ENCODE assay signal across 33 cellular contexts in genomic region chr11:66912361-66912760, GRCh38. TPM values are rescaled to one million over a fixed set of nuclear protein-coding genes. Genes with fewer than 3 reads are reported as not detected.
DNase-seq lines count a peak whose midpoint lies in the region; ATAC-seq, FAIRE-seq and TF ChIP-seq lines count a peak whose summit lies in the region.
"Had no signal": no experiment of that assay in that cellular context is flagged by ENCODE, and none has a peak within 500 bp of the region (broad histone marks: within the 10 kb centered on the region; RNA-seq: fewer than 3 reads in every experiment).

No MANE protein-coding gene starts in this region.

- H3K36me3 Mint-ChIP-seq in nephron progenitor cell (ENCODE audit: low read depth), result peaks cover 5% of the 10 kb centered on the region
- H3K36me3 Mint-ChIP-seq: CD4-positive, alpha-beta memory T cell; natural killer cell treated with Interleukin-12 subunit alpha and Interleukin-12 subunit beta and Interleukin-15 and Interleukin-18, amount 100 ng/mL, for 72 hours had no signal

- no peaks in the 10 kb centered on the region for H3K9me1 ChIP-seq in endothelial cell of umbilical vein (replicated peaks; ENCODE audit: control insufficient read depth, extremely low read depth, insufficient read depth, low read length)

- no peak for TF ChIP-seq POLR2A in endothelial cell of umbilical vein (IDR thresholded peaks at IDR 0.05; ENCODE audit: low read depth, low read length)
- TF ChIP-seq POLR2A in GM12891 (IDR thresholded peaks at IDR 0.05; ENCODE audit: low read depth, low read length), result no peak
- TF ChIP-seq POLR2A in body of pancreas (IDR thresholded peaks at IDR 0.05), result no peak

- no peak overlapping the region for H3K4me3 Mint-ChIP-seq in nephron progenitor cell
- H3K4me3 Mint-ChIP-seq: activated naive CD8-positive, alpha-beta T cell; CD4-positive, alpha-beta memory T cell; natural killer cell treated with Interleukin-12 subunit alpha and Interleukin-12 subunit beta and Interleukin-15 and Interleukin-18, amount 100 ng/mL, for 72 hours; stimulated activated naive CD8-positive, alpha-beta T cell treated with anti-CD3 and anti-CD28 coated beads, Interleukin-15, Interleukin-2, amounts not matched to agents 100 ng/mL and 50 ng/mL, for 24 hours had no signal

- peak overlapping the region; percentile 11; the same call in 1 of the 2 replicates for H3K9ac ChIP-seq in ES-I3 (ENCODE audit: low read depth, low read length)
- H3K9ac ChIP-seq in endothelial cell of umbilical vein (replicated peaks; ENCODE audit: extremely low read depth, insufficient read depth, low read length), result no peak overlapping the region
- H3K9ac ChIP-seq: parathyroid adenoma had no signal

- no peaks in the 10 kb centered on the region for H3K27me3 ChIP-seq in endothelial cell of umbilical vein (ENCODE audit: control insufficient read depth in 2 of 2, insufficient read depth in 2 of 2, low read length in 2 of 2)
- no peaks in the 10 kb centered on the region for H3K27me3 ChIP-seq in body of pancreas
- H3K27me3 ChIP-seq in SJCRH30, result no peaks in the 10 kb centered on the region
- H3K27me3 ChIP-seq: esophagus squamous epithelium, foreskin keratinocyte, heart left ventricle, right atrium auricular region, SJSA1, thyroid gland had no signal

- ATAC-seq in HG03432 (IDR thresholded peaks at IDR 0.05; ENCODE audit: unreplicated experiment), result no peak
- no peak for ATAC-seq in body of pancreas
- ATAC-seq: A549; foreskin keratinocyte; heart left ventricle; lower lobe of right lung; mucosa of descending colon; natural killer cell treated with Interleukin-12 subunit alpha and Interleukin-12 subunit beta and Interleukin-15 and Interleukin-18, amount 100 ng/mL, for 72 hours had no signal

- no peaks in the 10 kb centered on the region for H3K79me2 ChIP-seq in endothelial cell of umbilical vein (ENCODE audit: control insufficient read depth, insufficient read depth, low read length)

- H3K36me3 ChIP-seq in ES-I3 (ENCODE audit: insufficient read depth, low read length) (no peaks in the 10 kb centered on the region), endothelial cell of umbilical vein (ENCODE audit: control insufficient read depth in 2 of 2, extremely low read depth in 1 of 2, insufficient read depth in 2 of 2, low read length in 2 of 2) (no peaks in the 10 kb centered on the region), body of pancreas (replicated peaks in 1 of 2; ENCODE audit: insufficient read depth in 1 of 2, low read depth in 2 of 2) (no peaks in the 10 kb centered on the region), SJCRH30 (no peaks in the 10 kb centered on the region)
- H3K36me3 ChIP-seq: esophagus squamous epithelium, heart left ventricle, lower lobe of right lung, right atrium auricular region, SJSA1, thyroid gland had no signal

- peak overlapping the region; percentile 17 for H2AFZ ChIP-seq in endothelial cell of umbilical vein (ENCODE audit: low read depth, low read length)
- H2AFZ ChIP-seq: parathyroid adenoma had no signal

- no TSS peak for BruUV-seq in endothelial cell of umbilical vein (replicated peaks; lab: Mats Ljungman, UMichigan)

- no peaks in the 10 kb centered on the region for H4K20me1 ChIP-seq in endothelial cell of umbilical vein (replicated peaks; ENCODE audit: control insufficient read depth, extremely low read depth, insufficient read depth, low read length)

- peaks cover 16% of the 10 kb centered on the region for H3K4me1 ChIP-seq in ES-I3 (ENCODE audit: insufficient read depth, low read length)
- peaks cover 5% of the 10 kb centered on the region for H3K4me1 ChIP-seq in endothelial cell of umbilical vein (ENCODE audit: control insufficient read depth, extremely low read depth, insufficient read depth, low read length)
- peaks cover 2% of the 10 kb centered on the region for H3K4me1 ChIP-seq in body of pancreas
- H3K4me1 ChIP-seq in SJCRH30, result no peaks in the 10 kb centered on the region
- H3K4me1 ChIP-seq: foreskin keratinocyte, lower lobe of right lung, parathyroid adenoma, right atrium auricular region, thyroid gland had no signal

- intact Hi-C loops in endothelial cell of umbilical vein (cut with micrococcal nuclease) (no loop called here), body of pancreas (cut with DNase I) (no loop called here)

- POLR2A ChIA-PET in endothelial cell of umbilical vein (lab: Charles Lee), result no interaction called here

- dilution Hi-C loops in endothelial cell of umbilical vein (cut with MboI; ENCODE audit: extremely low pct_ligation_motif_present, low sequenced_read_pairs), result no loop called here

- H3K27ac Mint-ChIP-seq in nephron progenitor cell, result peak overlapping the region; percentile 95
- H3K27ac Mint-ChIP-seq: activated naive CD8-positive, alpha-beta T cell; CD4-positive, alpha-beta memory T cell; natural killer cell treated with Interleukin-12 subunit alpha and Interleukin-12 subunit beta and Interleukin-15 and Interleukin-18, amount 100 ng/mL, for 72 hours; stimulated activated naive CD8-positive, alpha-beta T cell treated with anti-CD3 and anti-CD28 coated beads, Interleukin-15, Interleukin-2, amounts not matched to agents 100 ng/mL and 50 ng/mL, for 24 hours had no signal

- DNase-seq in endothelial cell of umbilical vein (ENCODE audit: low read depth, low spot score), result peak; percentile 19
- DNase-seq in nephron progenitor cell, result no peak
- no peak for DNase-seq in GM12891 (ENCODE audit: insufficient read length, low spot score)
- no peak for DNase-seq in body of pancreas
- DNase-seq in SJCRH30, result no peak
- DNase-seq: activated CD4-positive, alpha-beta T cell treated with anti-CD3 and anti-CD28 coated beads for 48 hours; activated CD8-positive, alpha-beta memory T cell treated with anti-CD3 and anti-CD28 coated beads for 24 hours; activated T-cell treated with anti-CD3 and anti-CD28 coated beads for 4 hours; CD4-positive, alpha-beta memory T cell; esophagus squamous epithelium; foreskin keratinocyte; heart left ventricle; Karpas-422; kidney glomerular epithelial cell; lower lobe of right lung; mucosa of descending colon; NCI-H146; T1000; thyroid gland had no signal

- CTCF ChIA-PET in endothelial cell of umbilical vein (lab: Charles Lee), result interaction anchor here (0.8 to 0.9 kb wide), 2 partner anchors 11 to 29 kb away, joined by 3 read pairs; no protein-coding TSS in a partner anchor

- WGBS in body of pancreas, 2 donors, result 90 to 97% methylated on average over 7 of the region's 7 CpGs

- H3K27me3 Mint-ChIP-seq in nephron progenitor cell (ENCODE audit: low read depth, poor library complexity), result peaks cover 7% of the 10 kb centered on the region
- H3K27me3 Mint-ChIP-seq: activated naive CD8-positive, alpha-beta T cell; CD4-positive, alpha-beta memory T cell; natural killer cell treated with Interleukin-12 subunit alpha and Interleukin-12 subunit beta and Interleukin-15 and Interleukin-18, amount 100 ng/mL, for 72 hours; stimulated activated naive CD8-positive, alpha-beta T cell treated with anti-CD3 and anti-CD28 coated beads, Interleukin-15, Interleukin-2, amounts not matched to agents 100 ng/mL and 50 ng/mL, for 24 hours had no signal

- H3K9me3 ChIP-seq in ES-I3 (ENCODE audit: control insufficient read depth, insufficient read depth, low read length) (no peaks in the 10 kb centered on the region), endothelial cell of umbilical vein (replicated peaks; ENCODE audit: control insufficient read depth, insufficient read depth, low read length) (no peaks in the 10 kb centered on the region), body of pancreas (no peaks in the 10 kb centered on the region), SJCRH30 (replicated peaks) (no peaks in the 10 kb centered on the region)
- H3K9me3 ChIP-seq: A549, esophagus squamous epithelium, heart left ventricle, lower lobe of right lung, mucosa of descending colon, right atrium auricular region, SJSA1, thyroid gland had no signal

- H3K4me1 Mint-ChIP-seq in nephron progenitor cell, result peaks cover 80% of the 10 kb centered on the region
- H3K4me1 Mint-ChIP-seq: CD4-positive, alpha-beta memory T cell had no signal

- peak overlapping the region; percentile 96 for H3K27ac ChIP-seq in angular gyrus (ENCODE audit: low read depth, low read length)
- no peak overlapping the region for H3K27ac ChIP-seq in endothelial cell of umbilical vein (ENCODE audit: insufficient read depth, low read depth, low read length)
- H3K27ac ChIP-seq in body of pancreas, result no peak overlapping the region
- H3K27ac ChIP-seq in SJCRH30, result no peak overlapping the region
- H3K27ac ChIP-seq: foreskin keratinocyte, heart left ventricle, lower lobe of right lung, parathyroid adenoma, right atrium auricular region, SJSA1, thyroid gland, VCaP had no signal

- no peak overlapping the region for H3K4me2 ChIP-seq in endothelial cell of umbilical vein (ENCODE audit: insufficient read depth, low read length)
- H3K4me2 ChIP-seq: A549, smooth muscle cell had no signal

- no peaks in the 10 kb centered on the region for H3K9me3 Mint-ChIP-seq in nephron progenitor cell
- H3K9me3 Mint-ChIP-seq: CD4-positive, alpha-beta memory T cell; natural killer cell treated with Interleukin-12 subunit alpha and Interleukin-12 subunit beta and Interleukin-15 and Interleukin-18, amount 100 ng/mL, for 72 hours; stimulated activated naive CD8-positive, alpha-beta T cell treated with anti-CD3 and anti-CD28 coated beads, Interleukin-15, Interleukin-2, amounts not matched to agents 100 ng/mL and 50 ng/mL, for 24 hours had no signal

- FAIRE-seq in endothelial cell of umbilical vein (lab: Jason Lieb, UNC) (no peak), GM12891 (lab: Jason Lieb, UNC) (no peak)
- FAIRE-seq: A549, endometrium, H54 had no signal

- no peak overlapping the region for H3K4me3 ChIP-seq in endothelial cell of umbilical vein (replicated peaks in 1 of 3; ENCODE audit: insufficient read depth in 1 of 3, low read depth in 1 of 3, low read length in 3 of 3)
- H3K4me3 ChIP-seq in body of pancreas, result no peak overlapping the region
- H3K4me3 ChIP-seq in SJCRH30, result no peak overlapping the region
- H3K4me3 ChIP-seq: A549, esophagus squamous epithelium, heart left ventricle, lower lobe of right lung, mucosa of descending colon, right atrium auricular region, SJSA1, smooth muscle cell, thyroid gland had no signal

- no peak for TF ChIP-seq CTCF in endothelial cell of umbilical vein (IDR thresholded peaks at IDR 0.05; ENCODE audit: extremely low read depth in 1 of 2, insufficient read depth in 1 of 2, low read depth in 1 of 2, low read length in 2 of 2)
- no peak for TF ChIP-seq CTCF in nephron progenitor cell (IDR thresholded peaks at IDR 0.05)
- TF ChIP-seq CTCF in body of pancreas (IDR thresholded peaks at IDR 0.05), result no peak

RNA-seq across cellular contexts. Expression of gene PC, which starts 45.8 kb away (rescaled TPM):
- total RNA-seq in endothelial cell of umbilical vein (15.6 and 17.5 TPM in 2 replicates), body of pancreas (10 to 100 TPM; 12.2 to 81.7 TPM)
- polyA plus RNA-seq in endothelial cell of umbilical vein, result 5.5 and 5.8 TPM in 2 replicates
- 3.9 and 4.1 TPM in 2 replicates for polyA plus RNA-seq in endothelial cell of umbilical vein (2011; cell fraction: cytosol; rRNA removed)
- polyA plus RNA-seq in endothelial cell of umbilical vein (2011; cell fraction: nucleus; rRNA removed), result 10.9 and 13.8 TPM in 2 replicates
- polyA plus RNA-seq in endothelial cell of umbilical vein (2012), result 5.4 and 10.6 TPM in 2 replicates
- polyA minus RNA-seq in endothelial cell of umbilical vein, result 4.7 and 5.9 TPM in 2 replicates
- 50.3 TPM for polyA minus RNA-seq in endothelial cell of umbilical vein (2011; cell fraction: cytosol; rRNA and poly(A)+ RNA removed)
- 5.0 and 5.5 TPM in 2 replicates for polyA minus RNA-seq in endothelial cell of umbilical vein (2011; cell fraction: nucleus; rRNA and poly(A)+ RNA removed)
- 5.2 TPM for polyA plus RNA-seq in GM12891 (2012; ENCODE audit: low read depth, missing spikeins)
- total RNA-seq in SJCRH30 (2014; rRNA removed; shearing (Covaris generic)), result 19.9 and 22.9 TPM in 2 replicates

RNA-seq across cellular contexts. Expression of gene LRFN4, which starts 55.5 kb away (rescaled TPM):
- 36.7 and 37.4 TPM in 2 replicates for total RNA-seq in endothelial cell of umbilical vein
- polyA plus RNA-seq in endothelial cell of umbilical vein, result 22.3 and 38.3 TPM in 2 replicates
- polyA plus RNA-seq in endothelial cell of umbilical vein (2011; cell fraction: cytosol; rRNA removed), result 9.2 and 14.6 TPM in 2 replicates
- 17.3 and 19.5 TPM in 2 replicates for polyA plus RNA-seq in endothelial cell of umbilical vein (2011; cell fraction: nucleus; rRNA removed)
- polyA plus RNA-seq in endothelial cell of umbilical vein (2012), result 16.7 and 27.1 TPM in 2 replicates
- 7.3 and 9.2 TPM in 2 replicates for polyA minus RNA-seq in endothelial cell of umbilical vein
- polyA minus RNA-seq in endothelial cell of umbilical vein (2011; cell fraction: cytosol; rRNA and poly(A)+ RNA removed), result 91.4 TPM
- polyA minus RNA-seq in endothelial cell of umbilical vein (2011; cell fraction: nucleus; rRNA and poly(A)+ RNA removed), result 3.5 and 6.1 TPM in 2 replicates
- 4.7 TPM for polyA plus RNA-seq in GM12891 (2012; ENCODE audit: low read depth, missing spikeins)
- 1 to 10 TPM; 2.3 to 3.0 TPM for total RNA-seq in body of pancreas
- 15.6 and 15.9 TPM in 2 replicates for total RNA-seq in SJCRH30 (2014; rRNA removed; shearing (Covaris generic))
